Comparison of ENCODE assay signal across 1 cellular context in the genomic region with DNA sequence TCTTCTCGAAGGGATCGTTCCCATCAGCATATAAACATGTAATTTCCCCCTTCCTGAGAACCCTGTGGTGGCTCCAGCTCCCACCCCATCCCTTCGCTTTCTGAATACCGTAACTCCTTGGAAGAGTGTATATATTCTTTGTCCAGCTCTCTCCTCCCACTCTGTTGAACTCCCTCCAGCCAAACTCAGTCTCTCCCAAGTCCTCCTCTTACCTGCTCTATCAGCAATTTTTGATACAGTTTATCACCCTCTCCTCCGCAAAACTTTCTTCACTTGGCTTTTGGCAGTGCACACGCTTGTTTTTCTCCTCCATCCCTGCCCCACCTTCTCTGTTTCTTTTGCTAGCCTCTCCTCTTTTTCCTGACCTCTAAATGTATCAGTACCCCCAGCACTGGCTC.
TF ChIP-seq lines count a peak whose summit lies in the region.

No MANE protein-coding gene starts in this region.

TF ChIP-seq in K562, 482 proteins besides CTCF, POLR2A, EP300 and RAD21 (continued from another document):
- 0 out of 2 replicates have a peak, but pooled peaks have one; percentile 6 for TF ChIP-seq CREB3 (tag; conservative IDR thresholded peaks at IDR 0.05; ENCODE audit: low read depth)
- 0 out of 2 replicates have a peak, but pooled peaks have one; percentile 28 for TF ChIP-seq E2F5 (CRISPR knock-in tag; IDR thresholded peaks at IDR 0.05)
- 0 out of 2 replicates have a peak, but pooled peaks have one; percentile 32 for TF ChIP-seq MAFG (tag; conservative IDR thresholded peaks at IDR 0.05)
- TF ChIP-seq LARP7 (IDR thresholded peaks at IDR 0.05), result 0 out of 2 replicates have a peak, but pooled peaks have one; percentile 44
- TF ChIP-seq, protein P1, sequence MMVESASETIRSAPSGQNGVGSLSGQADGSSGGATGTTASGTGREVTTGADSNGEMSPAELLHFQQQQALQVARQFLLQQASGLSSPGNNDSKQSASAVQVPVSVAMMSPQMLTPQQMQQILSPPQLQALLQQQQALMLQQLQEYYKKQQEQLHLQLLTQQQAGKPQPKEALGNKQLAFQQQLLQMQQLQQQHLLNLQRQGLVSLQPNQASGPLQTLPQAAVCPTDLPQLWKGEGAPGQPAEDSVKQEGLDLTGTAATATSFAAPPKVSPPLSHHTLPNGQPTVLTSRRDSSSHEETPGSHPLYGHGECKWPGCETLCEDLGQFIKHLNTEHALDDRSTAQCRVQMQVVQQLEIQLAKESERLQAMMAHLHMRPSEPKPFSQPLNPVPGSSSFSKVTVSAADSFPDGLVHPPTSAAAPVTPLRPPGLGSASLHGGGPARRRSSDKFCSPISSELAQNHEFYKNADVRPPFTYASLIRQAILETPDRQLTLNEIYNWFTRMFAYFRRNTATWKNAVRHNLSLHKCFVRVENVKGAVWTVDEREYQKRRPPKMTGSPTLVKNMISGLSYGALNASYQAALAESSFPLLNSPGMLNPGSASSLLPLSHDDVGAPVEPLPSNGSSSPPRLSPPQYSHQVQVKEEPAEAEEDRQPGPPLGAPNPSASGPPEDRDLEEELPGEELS (CRISPR knock-in tag; IDR thresholded peaks at IDR 0.05; ENCODE audit: borderline replicate concordance), result no peak
- TF ChIP-seq CCAR2 (IDR thresholded peaks at IDR 0.05; ENCODE audit: low read depth, low read length), result no peak
- peak in 1 of 2 experiments; percentile 16; a peak in 1 of 4 replicates for TF ChIP-seq MLLT1 (IDR thresholded peaks at IDR 0.05)
- 0 out of 2 replicates have a peak, but pooled peaks have one; percentile 47 for TF ChIP-seq ZNF431 (CRISPR knock-in tag; IDR thresholded peaks at IDR 0.05)
- peak; percentile 39; the same call in 1 of the 2 replicates for TF ChIP-seq ZFX (CRISPR knock-in tag; IDR thresholded peaks at IDR 0.05)
